Comparison of ENCODE assay signal across 24 cellular contexts in genomic region chr11:44809283-44809682, GRCh38.
"Had no signal": no experiment of that assay in that cellular context is flagged by ENCODE, and none has a peak within 500 bp of the region (broad histone marks: within the 10 kb centered on the region; RNA-seq: fewer than 3 reads in every experiment).

No MANE protein-coding gene starts in this region.

- H3K9me3 ChIP-seq: MG63, SJSA1, SK-N-SH had no signal

- ATAC-seq: HepG2 had no signal

- H3K36me3 ChIP-seq: MG63, SJSA1 had no signal

- DNase-seq: IMR-90, Karpas-422, KG1, MG63, NCI-H1092, NCI-H1105 treated with DMSO at 0.1 percent for 48 hours, NCI-H1417 treated with DMSO at 0.1 percent for 48 hours, NCI-H146, NCI-H187, NCI-H2029, NCI-H2081 treated with DMSO at 0.1 percent for 48 hours, NCI-H2171, NCI-H226, NCI-H446, NCI-H510A, NCI-H524 treated with DMSO at 0.1 percent for 48 hours, NCI-H69, NCI-H774, Right ventricle myocardium superior, RPMI8226, SIG-M5, SK-N-SH had no signal

- H3K4me1 ChIP-seq: SJSA1 had no signal

- H3K4me3 ChIP-seq: MG63, SJSA1 had no signal

- H3K27ac ChIP-seq: SJSA1 had no signal
